ENCODE assay signal across 18 cellular contexts in genomic region chr2:236252521-236252920, GRCh38. TPM values are rescaled to one million over a fixed set of nuclear protein-coding genes. Genes with fewer than 3 reads are reported as not detected.
DNase-seq lines count a peak whose midpoint lies in the region; ATAC-seq and TF ChIP-seq lines count a peak whose summit lies in the region.
"Had no signal": no experiment of that assay in that cellular context is flagged by ENCODE, and none has a peak within 500 bp of the region (broad histone marks: within the 10 kb centered on the region; RNA-seq: fewer than 3 reads in every experiment).

No MANE protein-coding gene starts in this region.

- H3K18ac ChIP-seq in neuronal stem cell (ENCODE audit: low read length): no peak overlapping the region

- H2BK12ac ChIP-seq in neuronal stem cell (ENCODE audit: low read length): no peak overlapping the region

- no peak overlapping the region for H2AK5ac ChIP-seq in neuronal stem cell (ENCODE audit: low read depth, low read length)

- DNase-seq in DMS153 (lab: John Stamatoyannopoulos, UW) (peak; percentile 6), DMS153 treated with DMSO at 0.1 percent for 48 hours (lab: John Stamatoyannopoulos, UW; ENCODE audit: unreplicated experiment) (no peak), right atrium auricular region (ENCODE audit: low spot score) (peak; percentile 46), left ventricle myocardium superior (no peak), neuronal stem cell (ENCODE audit: low spot score) (no peak), upper lobe of right lung (no peak), cortex of kidney (lab: John Stamatoyannopoulos, UW) (no peak)
- DNase-seq in stimulated activated naive CD8-positive, alpha-beta T cell treated with anti-CD3 and anti-CD28 coated beads, Interleukin-15, Interleukin-2, amounts not matched to agents 100 U/mL and 50 U/mL, for 24 hours: no peak
- DNase-seq: DMS79, HCEC 1CT, HFFc6 had no signal

- H3K14ac ChIP-seq in neuronal stem cell (ENCODE audit: low read length): peak overlapping the region; percentile 39

- H3K27me3 ChIP-seq in right atrium auricular region (no peaks in the 10 kb centered on the region), neuronal stem cell (ENCODE audit: control insufficient read depth in 3 of 3, insufficient read depth in 3 of 3, low read depth in 1 of 3, low read length in 3 of 3) (no peaks in the 10 kb centered on the region), upper lobe of right lung (peaks cover 1% of the 10 kb centered on the region)
- H3K27me3 ChIP-seq: BLaER1 had no signal

- H3K9me3 ChIP-seq in right atrium auricular region (no peaks in the 10 kb centered on the region), neuronal stem cell (replicated peaks in 1 of 2; ENCODE audit: control insufficient read depth in 2 of 2, insufficient read depth in 1 of 2, low read depth in 1 of 2, low read length in 2 of 2) (no peaks in the 10 kb centered on the region), upper lobe of right lung (no peaks in the 10 kb centered on the region)
- H3K9me3 ChIP-seq: BLaER1 had no signal

- no peaks in the 10 kb centered on the region for H3K36me3 ChIP-seq in right atrium auricular region
- H3K36me3 ChIP-seq in neuronal stem cell (replicated peaks in 1 of 2; ENCODE audit: control insufficient read depth in 2 of 2, insufficient read depth in 2 of 2, low read length in 2 of 2): no peaks in the 10 kb centered on the region
- H3K36me3 ChIP-seq in upper lobe of right lung: no peaks in the 10 kb centered on the region
- H3K36me3 ChIP-seq: BLaER1 had no signal

- no CpG with 5 or more reads among the region's 5 CpGs for WGBS in neuronal stem cell (ENCODE audit: extremely low coverage in 2 of 2, insufficient read length in 2 of 2, insufficient replicate concordance in 1 of 2), 2 donors

- H2BK120ac ChIP-seq in neuronal stem cell (ENCODE audit: low read depth, low read length): no peak overlapping the region

- ATAC-seq in left ventricle myocardium superior (no peak), upper lobe of right lung (peak; percentile 36)
- no peak for ATAC-seq in stimulated activated naive CD8-positive, alpha-beta T cell treated with anti-CD3 and anti-CD28 coated beads, Interleukin-15, Interleukin-2, amounts not matched to agents 100 U/mL and 50 U/mL, for 24 hours
- ATAC-seq: GM12878 had no signal

- no peak overlapping the region for H2BK15ac ChIP-seq in neuronal stem cell (ENCODE audit: low read length)

- no peak overlapping the region for H4K8ac ChIP-seq in neuronal stem cell (ENCODE audit: low read depth, low read length)

- H3K4me2 ChIP-seq in neuronal stem cell (ENCODE audit: insufficient read depth, low read length, poor library complexity, severe bottlenecking): no peak overlapping the region
- H3K4me2 ChIP-seq: BLaER1 had no signal

- TF ChIP-seq CTCF in right atrium auricular region (IDR thresholded peaks at IDR 0.05): no peak
- no peak for TF ChIP-seq CTCF in upper lobe of right lung (IDR thresholded peaks at IDR 0.05)

- H3K27ac ChIP-seq in right atrium auricular region: no peak overlapping the region
- no peak overlapping the region for H3K27ac ChIP-seq in neuronal stem cell (replicated peaks; ENCODE audit: low read length)
- H3K27ac ChIP-seq in upper lobe of right lung: no peak overlapping the region
- H3K27ac ChIP-seq: 22Rv1, BLaER1 had no signal

- no peak overlapping the region for H2BK5ac ChIP-seq in neuronal stem cell (ENCODE audit: low read length)

- H3K9ac ChIP-seq in neuronal stem cell (ENCODE audit: low read depth, low read length, poor library complexity): no peak overlapping the region
- H3K9ac ChIP-seq: BLaER1 had no signal

- no peak overlapping the region for H3K4ac ChIP-seq in neuronal stem cell (ENCODE audit: low read length)

- intact Hi-C loops in left ventricle myocardium superior (cut with micrococcal nuclease): no loop called here
- intact Hi-C loops in upper lobe of right lung (cut with DNase I): no loop called here

- H3K79me1 ChIP-seq in neuronal stem cell (ENCODE audit: low read depth, low read length): no peaks in the 10 kb centered on the region

- H3K4me3 ChIP-seq in right atrium auricular region: no peak overlapping the region
- H3K4me3 ChIP-seq in neuronal stem cell (ENCODE audit: low read length in 2 of 2): no peak overlapping the region
- H3K4me3 ChIP-seq in upper lobe of right lung: no peak overlapping the region
- H3K4me3 ChIP-seq: BLaER1, GM12878 had no signal

- no peak overlapping the region for H3K23ac ChIP-seq in neuronal stem cell (ENCODE audit: low read depth, low read length, poor library complexity)

- no peak overlapping the region for H2AFZ ChIP-seq in neuronal stem cell (ENCODE audit: low read length)

- peaks cover 0 to 20% of the 10 kb centered on the region in 2 donors for H3K4me1 ChIP-seq in right atrium auricular region
- H3K4me1 ChIP-seq in neuronal stem cell (ENCODE audit: control insufficient read depth in 2 of 2, insufficient read depth in 1 of 2, low read depth in 1 of 2, low read length in 2 of 2): peaks cover 0 to 17% of the 10 kb centered on the region in 2 donors
- no peaks in the 10 kb centered on the region for H3K4me1 ChIP-seq in upper lobe of right lung

- peak overlapping the region; percentile 50 for H4K91ac ChIP-seq in neuronal stem cell (ENCODE audit: low read depth, low read length, poor library complexity)

RNA-seq across cellular contexts. Expression of gene ASB18, which starts 11.7 kb away (rescaled TPM):
- 1 to 10 TPM; 1.9 to 7.6 TPM for total RNA-seq in right atrium auricular region
- 3.8 TPM for total RNA-seq in left ventricle myocardium superior
- polyA plus RNA-seq in neuronal stem cell (2013, experiment 1 of 2): not detected
- polyA plus RNA-seq in neuronal stem cell (2013, experiment 2 of 2): not detected
- total RNA-seq in upper lobe of right lung: not detected
- total RNA-seq: A673, G401, GM12878, H4, HFFc6, HT1080 had no signal
- polyA plus RNA-seq: GM12878 had no signal

Comparison
In these comparisons a context has a peak if more than half of its experiments do, and no peak if none do; other contexts are left out.
1. DNase-seq: peak in DMS153 (single experiment) and right atrium auricular region (single experiment); none in DMS153 treated with DMSO at 0.1 percent for 48 hours (single experiment), left ventricle myocardium superior (single experiment), neuronal stem cell (single experiment), upper lobe of right lung (single experiment), cortex of kidney (single experiment) and stimulated activated naive CD8-positive, alpha-beta T cell treated with anti-CD3 and anti-CD28 coated beads, Interleukin-15, Interleukin-2, amounts not matched to agents 100 U/mL and 50 U/mL, for 24 hours (single experiment).